In the genomic region with DNA sequence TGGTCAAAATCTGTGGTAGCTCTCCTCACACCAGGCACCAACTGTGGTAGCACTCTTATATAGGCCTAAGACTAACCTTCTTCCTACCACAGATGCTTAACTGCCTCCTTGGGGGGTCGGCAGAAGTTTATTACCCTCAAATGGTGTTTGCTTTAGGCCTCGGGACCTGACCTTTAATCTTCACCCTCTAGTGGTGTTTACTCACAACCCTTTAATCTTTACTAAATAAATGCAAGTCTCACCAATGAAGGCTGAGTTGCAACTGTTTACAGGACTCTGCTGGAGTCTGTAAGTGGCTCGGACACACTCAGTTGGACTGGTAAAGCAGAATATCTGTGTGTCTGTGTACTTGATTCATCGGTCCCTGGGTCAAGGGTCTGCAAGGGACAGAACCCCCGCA, we compare ENCODE assay signal across 1 cellular context.
TF ChIP-seq lines count a peak whose summit lies in the region.

No MANE protein-coding gene starts in this region.

TF ChIP-seq in liver, 16 proteins besides CTCF, POLR2A, EP300 and RAD21 (continued from another document):
- TF ChIP-seq, protein P1, sequence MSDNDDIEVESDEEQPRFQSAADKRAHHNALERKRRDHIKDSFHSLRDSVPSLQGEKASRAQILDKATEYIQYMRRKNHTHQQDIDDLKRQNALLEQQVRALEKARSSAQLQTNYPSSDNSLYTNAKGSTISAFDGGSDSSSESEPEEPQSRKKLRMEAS (IDR thresholded peaks at IDR 0.05): no peak
- TF ChIP-seq SP1 (IDR thresholded peaks at IDR 0.05) (peak; percentile 47), HNF4A (conservative IDR thresholded peaks at IDR 0.05) (peak; percentile 73 to 76)
